Comparison of ENCODE assay signal across 8 cellular contexts in the genomic region with DNA sequence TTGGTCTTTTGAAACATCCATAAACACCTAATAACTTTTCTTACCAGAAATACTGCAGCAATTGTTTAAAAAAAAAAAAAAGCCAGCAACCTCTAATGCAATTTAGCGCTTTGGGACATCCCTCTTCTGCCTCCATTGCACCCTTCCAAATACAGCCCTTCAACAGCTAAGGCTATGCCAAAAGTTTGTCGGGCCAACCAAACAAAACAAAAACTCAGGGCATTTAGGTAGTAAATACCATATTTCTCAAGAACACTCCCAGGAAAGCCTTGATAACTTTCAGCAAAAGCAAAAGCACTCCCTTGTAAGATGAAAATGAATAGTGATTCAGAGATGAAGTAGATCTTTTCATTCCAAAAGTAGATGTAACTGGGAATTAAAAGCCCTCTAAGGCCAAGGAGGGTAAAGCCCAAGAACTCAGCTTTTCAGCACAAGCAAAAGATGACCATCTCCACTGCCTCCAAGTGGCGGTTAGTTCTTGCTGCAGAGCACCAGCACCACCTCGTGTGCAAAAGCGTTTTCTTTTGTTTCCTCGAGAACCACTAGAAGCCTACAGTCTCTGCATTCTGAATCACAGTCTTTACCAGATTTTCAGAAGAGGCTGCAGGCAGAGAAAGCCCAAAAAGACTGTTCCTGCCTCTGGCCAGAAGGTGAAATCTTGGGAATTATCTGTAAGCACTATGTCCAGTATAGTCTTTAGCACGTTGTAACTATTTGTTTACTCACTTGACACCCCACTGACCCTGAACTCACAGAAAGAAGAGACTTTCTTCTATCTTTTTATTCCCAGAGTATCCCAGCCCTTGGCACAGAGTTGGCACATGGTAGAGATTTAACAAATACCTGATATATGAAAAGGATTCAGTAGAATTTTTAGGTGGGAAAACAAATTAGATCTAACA. TPM values are rescaled to one million over a fixed set of nuclear protein-coding genes. Genes with fewer than 3 reads are reported as not detected.
DNase-seq lines count a peak whose midpoint lies in the region; ATAC-seq and TF ChIP-seq lines count a peak whose summit lies in the region.

No MANE protein-coding gene starts in this region.

- intact Hi-C loops in activated CD4-positive, alpha-beta T cell treated with anti-CD3 and anti-CD28 coated beads for 36 hours (cut with DNase I, micrococcal nuclease), result loop anchor here (1.0 to 10.0 kb wide), 5 partner anchors 212 to 497 kb away; no protein-coding TSS in a partner anchor

- DNase-seq in activated CD4-positive, alpha-beta T cell treated with anti-CD3 and anti-CD28 coated beads for 36 hours, result peak; percentile 60
- DNase-seq in activated CD4-positive, alpha-beta T cell treated with anti-CD3 and anti-CD28 coated beads for 1 hour, result no peak
- peak; percentile 85 for DNase-seq in H4 (ENCODE audit: low spot score)
- peak; percentile 57 for DNase-seq in MG63
- no peak for DNase-seq in RWPE2 (ENCODE audit: low spot score)
- peak; percentile 89 for DNase-seq in endodermal cell
- peak in 1 of 2 experiments; percentile 48 for DNase-seq in mesothelial cell of epicardium (ENCODE audit: low spot score in 2 of 2, unreplicated experiment in 2 of 2)

- H3K4me1 Mint-ChIP-seq in activated CD4-positive, alpha-beta T cell treated with anti-CD3 and anti-CD28 coated beads for 36 hours, result no peaks in the 10 kb centered on the region
- H3K4me1 Mint-ChIP-seq in endodermal cell (no peaks in the 10 kb centered on the region), mesothelial cell of epicardium (no peaks in the 10 kb centered on the region)

- no peaks in the 10 kb centered on the region for H3K9me3 Mint-ChIP-seq in activated CD4-positive, alpha-beta T cell treated with anti-CD3 and anti-CD28 coated beads for 36 hours (ENCODE audit: low read depth)
- no peaks in the 10 kb centered on the region for H3K9me3 Mint-ChIP-seq in endodermal cell
- H3K9me3 Mint-ChIP-seq in mesothelial cell of epicardium, result no peaks in the 10 kb centered on the region

- TF ChIP-seq CTCF in RWPE2 (IDR thresholded peaks at IDR 0.05; ENCODE audit: poor library complexity, severe bottlenecking) (peak; percentile 93), endodermal cell (conservative IDR thresholded peaks at IDR 0.05) (peak; percentile 91), mesothelial cell of epicardium (IDR thresholded peaks at IDR 0.05; ENCODE audit: unreplicated experiment) (peak; percentile 43)

- CTCF ChIA-PET in activated CD4-positive, alpha-beta T cell treated with anti-CD3 and anti-CD28 coated beads for 36 hours (lab: Charles Lee), result interaction anchor here (0.8 to 3.0 kb wide), 6 partner anchors 208 to 463 kb away, joined by 3 to 14 read pairs (median 4); no protein-coding TSS in a partner anchor

- peak; percentile 49 for ATAC-seq in activated CD4-positive, alpha-beta T cell treated with anti-CD3 and anti-CD28 coated beads for 36 hours
- ATAC-seq in RWPE2 (ENCODE audit: low read depth), result peak; percentile 88
- ATAC-seq in HG02840 (IDR thresholded peaks at IDR 0.05; ENCODE audit: low FRiP score, unreplicated experiment), result no peak

- 17 to 30% methylated on average over 6 to 7 of the region's 7 CpGs for WGBS in endodermal cell (ENCODE audit: insufficient coverage in 1 of 2, insufficient read length in 1 of 2), 2 experiments

- H3K4me1 ChIP-seq in RWPE2 (ENCODE audit: insufficient read depth, poor library complexity, severe bottlenecking), result no peaks in the 10 kb centered on the region
- no peaks in the 10 kb centered on the region for H3K4me1 ChIP-seq in endodermal cell (ENCODE audit: control insufficient read depth, insufficient read depth, low read length)

- H3K9ac ChIP-seq in endodermal cell (ENCODE audit: extremely low read depth, low read length, poor library complexity, severe bottlenecking), result no peak overlapping the region

- no peaks in the 10 kb centered on the region for H3K36me3 Mint-ChIP-seq in activated CD4-positive, alpha-beta T cell treated with anti-CD3 and anti-CD28 coated beads for 36 hours (ENCODE audit: low read depth)
- H3K36me3 Mint-ChIP-seq in endodermal cell (ENCODE audit: low read depth) (no peaks in the 10 kb centered on the region), mesothelial cell of epicardium (no peaks in the 10 kb centered on the region)

- H3K27ac ChIP-seq in RWPE2 (ENCODE audit: poor library complexity, severe bottlenecking) (no peak overlapping the region), endodermal cell (ENCODE audit: low read depth, low read length) (no peak overlapping the region)

- H3K9me3 ChIP-seq in MG63 (no peaks in the 10 kb centered on the region), RWPE2 (ENCODE audit: severe bottlenecking) (no peaks in the 10 kb centered on the region), endodermal cell (ENCODE audit: control insufficient read depth, low read length) (no peaks in the 10 kb centered on the region)

- no peak overlapping the region for H3K4me3 Mint-ChIP-seq in activated CD4-positive, alpha-beta T cell treated with anti-CD3 and anti-CD28 coated beads for 36 hours
- H3K4me3 Mint-ChIP-seq in endodermal cell (no peak overlapping the region), mesothelial cell of epicardium (no peak overlapping the region)

- no peaks in the 10 kb centered on the region for H3K36me3 ChIP-seq in MG63
- no peaks in the 10 kb centered on the region for H3K36me3 ChIP-seq in RWPE2 (ENCODE audit: low read depth)
- H3K36me3 ChIP-seq in endodermal cell (ENCODE audit: control insufficient read depth, insufficient read depth, low read length), result no peaks in the 10 kb centered on the region

- no peak overlapping the region for H3K27ac Mint-ChIP-seq in activated CD4-positive, alpha-beta T cell treated with anti-CD3 and anti-CD28 coated beads for 36 hours
- H3K27ac Mint-ChIP-seq in endodermal cell (no peak overlapping the region), mesothelial cell of epicardium (no peak overlapping the region)

- peaks cover 1% of the 10 kb centered on the region for H3K27me3 Mint-ChIP-seq in activated CD4-positive, alpha-beta T cell treated with anti-CD3 and anti-CD28 coated beads for 36 hours
- H3K27me3 Mint-ChIP-seq in endodermal cell (ENCODE audit: insufficient read depth) (peaks cover 5% of the 10 kb centered on the region), mesothelial cell of epicardium (ENCODE audit: low read depth) (peaks cover 4% of the 10 kb centered on the region)

- no peak overlapping the region for H3K4me3 ChIP-seq in MG63
- no peak overlapping the region for H3K4me3 ChIP-seq in RWPE2 (ENCODE audit: severe bottlenecking)
- no peak overlapping the region for H3K4me3 ChIP-seq in endodermal cell (ENCODE audit: low read length)

- POLR2A ChIA-PET in activated CD4-positive, alpha-beta T cell treated with anti-CD3 and anti-CD28 coated beads for 36 hours (lab: Charles Lee), result no interaction called here

- H3K27me3 ChIP-seq in MG63 (no peaks in the 10 kb centered on the region), RWPE2 (ENCODE audit: insufficient read depth, poor library complexity, severe bottlenecking) (no peaks in the 10 kb centered on the region), endodermal cell (ENCODE audit: control insufficient read depth, insufficient read depth, low read length, poor library complexity, severe bottlenecking) (peaks cover 7% of the 10 kb centered on the region)

RNA-seq across cellular contexts. Expression of a gene that starts 53.1 kb away (rescaled TPM):
- not detected for total RNA-seq in activated CD4-positive, alpha-beta T cell treated with anti-CD3 and anti-CD28 coated beads for 36 hours
- not detected in 2 replicates for total RNA-seq in H4 (2014; rRNA removed; shearing (Covaris generic))
- not detected in 2 replicates for total RNA-seq in MG63 (2014; rRNA removed; shearing (Covaris generic); ENCODE audit: low replicate concordance)
- total RNA-seq in endodermal cell (not detected), mesothelial cell of epicardium (not detected in 3 replicates)
- polyA plus RNA-seq in endodermal cell (2013, experiment 1 of 2), result 0.75 TPM
- 0.37 TPM for polyA plus RNA-seq in endodermal cell (2013, experiment 2 of 2)

Comparison
In these comparisons a context has a peak if more than half of its experiments do, and no peak if none do; other contexts are left out.
1. DNase-seq: peak in activated CD4-positive, alpha-beta T cell treated with anti-CD3 and anti-CD28 coated beads for 36 hours (single experiment), H4 (single experiment), MG63 (single experiment) and endodermal cell (single experiment); none in activated CD4-positive, alpha-beta T cell treated with anti-CD3 and anti-CD28 coated beads for 1 hour (single experiment) and RWPE2 (single experiment).
2. CTCF ChIP-seq: peak in every context shown above with its lines; median percentile 93 in RWPE2; 91 in endodermal cell; 43 in mesothelial cell of epicardium.